Comparison of ENCODE assay signal across 1 cellular context in the genomic region with DNA sequence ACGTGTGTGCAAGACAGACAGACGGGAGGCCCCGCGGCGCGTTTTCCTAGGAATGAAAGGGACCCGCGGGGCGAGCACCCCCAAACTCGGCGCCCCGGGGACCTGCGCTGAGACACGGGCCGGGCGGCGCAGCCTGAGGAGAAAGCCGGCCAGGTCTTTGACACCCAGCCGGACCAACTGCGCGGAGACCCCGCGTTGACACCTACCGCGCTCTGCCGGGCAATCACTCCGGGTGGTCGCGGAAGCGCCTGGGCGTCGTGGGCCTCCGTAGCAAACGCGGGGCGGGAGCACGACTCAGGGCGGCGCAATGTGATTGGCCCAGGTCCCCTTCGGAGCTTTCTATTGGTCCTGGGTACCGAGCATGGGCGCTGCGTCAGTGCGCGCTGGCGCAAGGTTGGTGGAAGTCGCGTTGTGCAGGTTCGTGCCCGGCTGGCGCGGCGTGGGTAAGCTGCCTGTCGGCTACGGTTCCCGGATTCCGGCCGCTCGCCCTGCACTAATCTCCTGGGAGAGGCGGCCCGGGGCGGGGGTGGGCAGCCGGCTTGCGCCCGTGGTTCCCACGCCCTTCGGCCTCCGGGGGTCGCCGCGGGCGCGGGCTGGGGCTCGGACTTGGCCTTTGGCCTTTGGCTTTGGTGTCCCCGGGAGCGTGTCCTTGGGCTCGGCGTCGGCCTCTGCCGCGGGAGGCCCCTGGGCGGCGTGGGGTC.
TF ChIP-seq lines count a peak whose summit lies in the region.

A gene with protein sequence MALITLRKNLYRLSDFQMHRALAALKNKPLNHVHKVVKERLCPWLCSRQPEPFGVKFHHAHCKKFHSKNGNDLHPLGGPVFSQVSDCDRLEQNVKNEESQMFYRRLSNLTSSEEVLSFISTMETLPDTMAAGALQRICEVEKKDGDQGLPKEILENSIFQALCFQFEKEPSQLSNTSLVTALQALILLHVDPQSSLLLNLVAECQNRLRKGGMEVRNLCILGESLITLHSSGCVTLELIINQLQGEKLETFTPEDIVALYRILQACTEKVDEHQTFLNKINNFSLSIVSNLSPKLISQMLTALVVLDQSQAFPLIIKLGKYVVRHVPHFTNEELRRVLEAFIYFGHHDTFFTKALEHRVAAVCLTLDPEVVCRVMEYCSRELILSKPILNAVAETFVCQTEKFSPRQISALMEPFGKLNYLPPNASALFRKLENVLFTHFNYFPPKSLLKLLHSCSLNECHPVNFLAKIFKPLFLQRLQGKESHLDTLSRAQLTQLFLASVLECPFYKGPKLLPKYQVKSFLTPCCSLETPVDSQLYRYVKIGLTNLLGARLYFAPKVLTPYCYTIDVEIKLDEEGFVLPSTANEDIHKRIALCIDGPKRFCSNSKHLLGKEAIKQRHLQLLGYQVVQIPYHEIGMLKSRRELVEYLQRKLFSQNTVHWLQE (minus strand): TSS at position 259 of the 701 bp plus-strand sequence. CDS start 948 bp downstream, outside the sequence.
A gene (plus strand): TSS at position 376 of the 701 bp plus-strand sequence. CDS start 1,647 bp downstream, outside the sequence.

TF ChIP-seq in WTC11, 78 proteins besides CTCF, POLR2A, EP300 and RAD21 (continued from another document):
- TF ChIP-seq, protein P1, sequence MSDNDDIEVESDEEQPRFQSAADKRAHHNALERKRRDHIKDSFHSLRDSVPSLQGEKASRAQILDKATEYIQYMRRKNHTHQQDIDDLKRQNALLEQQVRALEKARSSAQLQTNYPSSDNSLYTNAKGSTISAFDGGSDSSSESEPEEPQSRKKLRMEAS (CRISPR knock-in tag; IDR thresholded peaks at IDR 0.05): peak; percentile 87
- TF ChIP-seq, protein P2, sequence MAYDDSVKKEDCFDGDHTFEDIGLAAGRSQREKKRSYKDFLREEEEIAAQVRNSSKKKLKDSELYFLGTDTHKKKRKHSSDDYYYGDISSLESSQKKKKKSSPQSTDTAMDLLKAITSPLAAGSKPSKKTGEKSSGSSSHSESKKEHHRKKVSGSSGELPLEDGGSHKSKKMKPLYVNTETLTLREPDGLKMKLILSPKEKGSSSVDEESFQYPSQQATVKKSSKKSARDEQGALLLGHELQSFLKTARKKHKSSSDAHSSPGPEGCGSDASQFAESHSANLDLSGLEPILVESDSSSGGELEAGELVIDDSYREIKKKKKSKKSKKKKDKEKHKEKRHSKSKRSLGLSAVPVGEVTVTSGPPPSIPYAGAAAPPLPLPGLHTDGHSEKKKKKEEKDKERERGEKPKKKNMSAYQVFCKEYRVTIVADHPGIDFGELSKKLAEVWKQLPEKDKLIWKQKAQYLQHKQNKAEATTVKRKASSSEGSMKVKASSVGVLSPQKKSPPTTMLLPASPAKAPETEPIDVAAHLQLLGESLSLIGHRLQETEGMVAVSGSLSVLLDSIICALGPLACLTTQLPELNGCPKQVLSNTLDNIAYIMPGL (CRISPR knock-in tag; IDR thresholded peaks at IDR 0.05): peak; percentile 84; the same call in 1 of the 2 replicates
- TF ChIP-seq RORB (CRISPR knock-in tag; IDR thresholded peaks at IDR 0.05) (no peak), OVOL2 (CRISPR knock-in tag; IDR thresholded peaks at IDR 0.05; ENCODE audit: borderline replicate concordance) (no peak), NFE2L1 (CRISPR knock-in tag; IDR thresholded peaks at IDR 0.05) (peak; percentile 67; the same call in 1 of the 2 replicates), SP1 (CRISPR knock-in tag; conservative IDR thresholded peaks at IDR 0.05) (peak; percentile 89), ZNF219 (CRISPR knock-in tag; IDR thresholded peaks at IDR 0.05; ENCODE audit: borderline replicate concordance) (peak; percentile 17; the same call in 1 of the 2 replicates)
- TF ChIP-seq, protein P3, sequence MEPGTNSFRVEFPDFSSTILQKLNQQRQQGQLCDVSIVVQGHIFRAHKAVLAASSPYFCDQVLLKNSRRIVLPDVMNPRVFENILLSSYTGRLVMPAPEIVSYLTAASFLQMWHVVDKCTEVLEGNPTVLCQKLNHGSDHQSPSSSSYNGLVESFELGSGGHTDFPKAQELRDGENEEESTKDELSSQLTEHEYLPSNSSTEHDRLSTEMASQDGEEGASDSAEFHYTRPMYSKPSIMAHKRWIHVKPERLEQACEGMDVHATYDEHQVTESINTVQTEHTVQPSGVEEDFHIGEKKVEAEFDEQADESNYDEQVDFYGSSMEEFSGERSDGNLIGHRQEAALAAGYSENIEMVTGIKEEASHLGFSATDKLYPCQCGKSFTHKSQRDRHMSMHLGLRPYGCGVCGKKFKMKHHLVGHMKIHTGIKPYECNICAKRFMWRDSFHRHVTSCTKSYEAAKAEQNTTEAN (CRISPR knock-in tag; IDR thresholded peaks at IDR 0.05): peak; percentile 58; the same call in 1 of the 2 replicates
- TF ChIP-seq, protein P4, sequence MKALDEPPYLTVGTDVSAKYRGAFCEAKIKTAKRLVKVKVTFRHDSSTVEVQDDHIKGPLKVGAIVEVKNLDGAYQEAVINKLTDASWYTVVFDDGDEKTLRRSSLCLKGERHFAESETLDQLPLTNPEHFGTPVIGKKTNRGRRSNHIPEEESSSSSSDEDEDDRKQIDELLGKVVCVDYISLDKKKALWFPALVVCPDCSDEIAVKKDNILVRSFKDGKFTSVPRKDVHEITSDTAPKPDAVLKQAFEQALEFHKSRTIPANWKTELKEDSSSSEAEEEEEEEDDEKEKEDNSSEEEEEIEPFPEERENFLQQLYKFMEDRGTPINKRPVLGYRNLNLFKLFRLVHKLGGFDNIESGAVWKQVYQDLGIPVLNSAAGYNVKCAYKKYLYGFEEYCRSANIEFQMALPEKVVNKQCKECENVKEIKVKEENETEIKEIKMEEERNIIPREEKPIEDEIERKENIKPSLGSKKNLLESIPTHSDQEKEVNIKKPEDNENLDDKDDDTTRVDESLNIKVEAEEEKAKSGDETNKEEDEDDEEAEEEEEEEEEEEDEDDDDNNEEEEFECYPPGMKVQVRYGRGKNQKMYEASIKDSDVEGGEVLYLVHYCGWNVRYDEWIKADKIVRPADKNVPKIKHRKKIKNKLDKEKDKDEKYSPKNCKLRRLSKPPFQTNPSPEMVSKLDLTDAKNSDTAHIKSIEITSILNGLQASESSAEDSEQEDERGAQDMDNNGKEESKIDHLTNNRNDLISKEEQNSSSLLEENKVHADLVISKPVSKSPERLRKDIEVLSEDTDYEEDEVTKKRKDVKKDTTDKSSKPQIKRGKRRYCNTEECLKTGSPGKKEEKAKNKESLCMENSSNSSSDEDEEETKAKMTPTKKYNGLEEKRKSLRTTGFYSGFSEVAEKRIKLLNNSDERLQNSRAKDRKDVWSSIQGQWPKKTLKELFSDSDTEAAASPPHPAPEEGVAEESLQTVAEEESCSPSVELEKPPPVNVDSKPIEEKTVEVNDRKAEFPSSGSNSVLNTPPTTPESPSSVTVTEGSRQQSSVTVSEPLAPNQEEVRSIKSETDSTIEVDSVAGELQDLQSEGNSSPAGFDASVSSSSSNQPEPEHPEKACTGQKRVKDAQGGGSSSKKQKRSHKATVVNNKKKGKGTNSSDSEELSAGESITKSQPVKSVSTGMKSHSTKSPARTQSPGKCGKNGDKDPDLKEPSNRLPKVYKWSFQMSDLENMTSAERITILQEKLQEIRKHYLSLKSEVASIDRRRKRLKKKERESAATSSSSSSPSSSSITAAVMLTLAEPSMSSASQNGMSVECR (CRISPR knock-in tag; IDR thresholded peaks at IDR 0.05; ENCODE audit: borderline replicate concordance): peak; percentile 92; the same call in 1 of the 2 replicates
